Comparison of ENCODE assay signal across 13 cellular contexts in genomic region chr1:147611021-147611426, GRCh38. TPM values are rescaled to one million over a fixed set of nuclear protein-coding genes. Genes with fewer than 3 reads are reported as not detected.
DNase-seq lines count a peak whose midpoint lies in the region; ATAC-seq and TF ChIP-seq lines count a peak whose summit lies in the region.
"Had no signal": no experiment of that assay in that cellular context is flagged by ENCODE, and none has a peak within 500 bp of the region (broad histone marks: within the 10 kb centered on the region; RNA-seq: fewer than 3 reads in every experiment).

No MANE protein-coding gene starts in this region.

- CTCF ChIA-PET in CD4-positive, alpha-beta memory T cell (lab: Charles Lee; ENCODE audit: partially characterized antibody) = interaction anchor here (1.1 to 1.9 kb wide), 2 partner anchors 15 to 17 kb away, joined by 3 to 4 read pairs; no protein-coding TSS in a partner anchor

- no peaks in the 10 kb centered on the region for H3K27me3 Mint-ChIP-seq in CD4-positive, alpha-beta memory T cell
- H3K27me3 Mint-ChIP-seq: dendritic cell treated with granulocyte-macrophage colony-stimulating factor and Interleukin-4, amounts not matched to agents 40 ng/mL and 50 ng/mL, for 4 days had no signal

- H3F3A ChIP-seq in smooth muscle cell (ENCODE audit: low read depth) = no peaks in the 10 kb centered on the region

- no peak overlapping the region for H3K9ac ChIP-seq in smooth muscle cell (ENCODE audit: low read depth)

- 97% methylated on average over 3 of the region's 3 CpGs for WGBS in smooth muscle cell (ENCODE audit: low lambda C conversion rate)

- H3K27me3 ChIP-seq in CD4-positive, alpha-beta memory T cell (ENCODE audit: insufficient read depth, low read length) = no peaks in the 10 kb centered on the region
- no peaks in the 10 kb centered on the region for H3K27me3 ChIP-seq in smooth muscle cell (ENCODE audit: low read depth)
- no peaks in the 10 kb centered on the region for H3K27me3 ChIP-seq in right atrium auricular region
- H3K27me3 ChIP-seq: gastroesophageal sphincter had no signal

- H3K79me2 ChIP-seq in smooth muscle cell (ENCODE audit: low read depth) = no peaks in the 10 kb centered on the region

- H3K4me2 ChIP-seq in smooth muscle cell = no peak overlapping the region

- H3K27ac ChIP-seq in CD4-positive, alpha-beta memory T cell (ENCODE audit: low read depth, low read length) = no peak overlapping the region
- H3K27ac ChIP-seq in smooth muscle cell (ENCODE audit: low read depth) (no peak overlapping the region), right atrium auricular region (no peak overlapping the region)
- H3K27ac ChIP-seq: HL-60 had no signal

- peaks cover 1% of the 10 kb centered on the region for H4K20me1 ChIP-seq in smooth muscle cell (ENCODE audit: low read depth)

- H3K9me3 Mint-ChIP-seq in CD4-positive, alpha-beta memory T cell = no peaks in the 10 kb centered on the region
- H3K9me3 Mint-ChIP-seq: dendritic cell treated with granulocyte-macrophage colony-stimulating factor and Interleukin-4, amounts not matched to agents 40 ng/mL and 50 ng/mL, for 4 days had no signal

- peaks cover 56 to 60% of the 10 kb centered on the region in 2 donors for H3K36me3 Mint-ChIP-seq in CD4-positive, alpha-beta memory T cell

- no peaks in the 10 kb centered on the region for H3K4me1 ChIP-seq in CD4-positive, alpha-beta memory T cell (ENCODE audit: insufficient read depth, low read length)
- H3K4me1 ChIP-seq in smooth muscle cell (ENCODE audit: low read depth) = no peaks in the 10 kb centered on the region
- peaks cover 0 to 39% of the 10 kb centered on the region in 2 donors for H3K4me1 ChIP-seq in right atrium auricular region

- peak; percentile 81 for ATAC-seq in GM19043 (IDR thresholded peaks at IDR 0.05; ENCODE audit: low read depth, unreplicated experiment)
- ATAC-seq in HG02642 (IDR thresholded peaks at IDR 0.05; ENCODE audit: poor library complexity, unreplicated experiment) = peak; percentile 88
- ATAC-seq in HG03521 (IDR thresholded peaks at IDR 0.05; ENCODE audit: unreplicated experiment) = peak; percentile 70
- ATAC-seq: gastroesophageal sphincter had no signal

- no peak overlapping the region for H3K27ac Mint-ChIP-seq in CD4-positive, alpha-beta memory T cell
- H3K27ac Mint-ChIP-seq: dendritic cell treated with granulocyte-macrophage colony-stimulating factor and Interleukin-4, amounts not matched to agents 40 ng/mL and 50 ng/mL, for 4 days had no signal

- no peak overlapping the region for H3K4me3 ChIP-seq in CD4-positive, alpha-beta memory T cell (ENCODE audit: low read length in 2 of 2)
- H3K4me3 ChIP-seq in smooth muscle cell (no peak overlapping the region), right atrium auricular region (no peak overlapping the region)
- H3K4me3 ChIP-seq: gastroesophageal sphincter had no signal

- POLR2A ChIA-PET in CD4-positive, alpha-beta memory T cell (lab: Charles Lee; ENCODE audit: partially characterized antibody) = no interaction called here

- intact Hi-C loops in CD4-positive, alpha-beta memory T cell (cut with micrococcal nuclease) = no loop called here

- H3K4me1 Mint-ChIP-seq in CD4-positive, alpha-beta memory T cell = peaks cover 0 to 8% (median 2%) of the 10 kb centered on the region in 4 donors

- DNase-seq in DMS53 (lab: John Stamatoyannopoulos, UW) (peak; percentile 86), smooth muscle cell (lab: John Stamatoyannopoulos, UW; ENCODE audit: unreplicated experiment) (no peak), DMS114 treated with DMSO at 0.1 percent for 48 hours (lab: John Stamatoyannopoulos, UW; ENCODE audit: unreplicated experiment) (no peak), right atrium auricular region (ENCODE audit: low spot score) (no peak)
- DNase-seq in CD4-positive, alpha-beta memory T cell = no peak
- DNase-seq: activated naive CD4-positive, alpha-beta T cell; NCI-H1092 had no signal

- peaks cover 12% of the 10 kb centered on the region for H3K36me3 ChIP-seq in CD4-positive, alpha-beta memory T cell (ENCODE audit: insufficient read depth, low read length)
- H3K36me3 ChIP-seq in smooth muscle cell (ENCODE audit: low read depth) = peaks cover 22% of the 10 kb centered on the region
- H3K36me3 ChIP-seq in right atrium auricular region = peaks cover 56% of the 10 kb centered on the region

- no peak overlapping the region for H2AFZ ChIP-seq in smooth muscle cell (ENCODE audit: low read depth)

- no peaks in the 10 kb centered on the region for H3K9me3 ChIP-seq in CD4-positive, alpha-beta memory T cell (ENCODE audit: control insufficient read depth in 1 of 2, low read length in 2 of 2)
- H3K9me3 ChIP-seq in smooth muscle cell (replicated peaks; ENCODE audit: low read depth) = no peaks in the 10 kb centered on the region
- no peaks in the 10 kb centered on the region for H3K9me3 ChIP-seq in right atrium auricular region
- H3K9me3 ChIP-seq: gastroesophageal sphincter had no signal

- H3K4me3 Mint-ChIP-seq in CD4-positive, alpha-beta memory T cell = no peak overlapping the region
- H3K4me3 Mint-ChIP-seq: dendritic cell treated with granulocyte-macrophage colony-stimulating factor and Interleukin-4, amounts not matched to agents 40 ng/mL and 50 ng/mL, for 4 days had no signal

- no peak for TF ChIP-seq CTCF in smooth muscle cell (IDR thresholded peaks at IDR 0.05; ENCODE audit: borderline replicate concordance, insufficient read depth, poor library complexity, severe bottlenecking)
- no peak for TF ChIP-seq CTCF in right atrium auricular region (IDR thresholded peaks at IDR 0.05)

RNA-seq across cellular contexts. Expression of gene ACP6, which starts 59.3 kb away (rescaled TPM):
- total RNA-seq in CD4-positive, alpha-beta memory T cell = 10 to 100 TPM; 22.0 to 22.7 TPM
- 10 to 100 TPM; 15.4 to 18.3 TPM for polyA plus RNA-seq in CD4-positive, alpha-beta memory T cell
- 6.4 and 7.6 TPM in 2 replicates for total RNA-seq in smooth muscle cell
- 11.8 and 12.5 TPM in 2 replicates for polyA plus RNA-seq in smooth muscle cell
- total RNA-seq in right atrium auricular region = 10 to 100 TPM in 1 of 2 donors, 1 to 10 TPM in 1; 6.1 to 10.6 TPM
